ENCODE assay signal across 9 cellular contexts in the genomic region with DNA sequence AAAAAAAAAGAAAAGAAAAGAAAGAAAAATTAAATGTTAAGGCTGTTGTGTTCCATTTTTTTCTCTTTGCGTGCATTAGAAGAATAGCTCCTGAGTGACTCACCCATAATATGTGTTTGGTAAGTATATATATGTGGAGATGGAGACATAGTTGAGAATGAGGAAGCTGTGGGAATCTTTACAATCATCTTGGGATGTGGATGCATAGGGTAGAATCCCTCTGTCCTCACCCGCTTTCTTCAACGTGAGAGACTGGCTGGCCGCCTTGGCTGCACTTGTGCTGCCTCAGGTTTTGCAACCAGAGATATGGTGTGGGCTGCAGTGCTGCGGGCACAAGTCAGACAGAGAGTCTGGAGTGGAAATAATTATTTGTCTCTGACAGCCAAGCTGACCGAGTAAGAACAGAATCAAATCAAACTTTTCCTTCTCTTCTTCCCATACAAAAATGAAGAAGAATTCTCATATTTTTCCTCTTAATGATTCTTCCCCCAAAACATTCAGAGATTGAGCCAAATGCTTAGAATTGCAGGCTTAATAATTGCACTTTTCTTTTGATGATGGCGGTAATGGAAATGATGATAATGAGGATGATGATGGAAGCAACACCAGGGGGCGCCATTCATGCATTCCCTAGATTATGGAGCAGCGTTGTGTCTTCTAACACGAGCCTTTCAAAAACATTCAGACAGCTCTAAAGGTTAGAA. TPM values are rescaled to one million over a fixed set of nuclear protein-coding genes. Genes with fewer than 3 reads are reported as not detected.
DNase-seq lines count a peak whose midpoint lies in the region; ATAC-seq and TF ChIP-seq lines count a peak whose summit lies in the region.
"Had no signal": no experiment of that assay in that cellular context is flagged by ENCODE, and none has a peak within 500 bp of the region (broad histone marks: within the 10 kb centered on the region; RNA-seq: fewer than 3 reads in every experiment).

No MANE protein-coding gene starts in this region.

- H3K9ac ChIP-seq in colonic mucosa (ENCODE audit: low read depth in 2 of 2, low read length in 2 of 2), result no peak overlapping the region

- H3K27ac ChIP-seq in colonic mucosa, result no peak overlapping the region

- no peaks in the 10 kb centered on the region for H3K4me1 ChIP-seq in colonic mucosa

- H3K36me3 ChIP-seq in colonic mucosa, result no peaks in the 10 kb centered on the region

- no peaks in the 10 kb centered on the region for H3K9me3 ChIP-seq in colonic mucosa

- intact Hi-C loops in colonic mucosa (cut with DNase I), result loop anchor here (5.0 kb wide), 1 partner anchor 164 kb away; no protein-coding TSS in a partner anchor

- ATAC-seq in omental fat pad (ENCODE audit: low FRiP score) (no peak), HG03378 (IDR thresholded peaks at IDR 0.05; ENCODE audit: unreplicated experiment) (no peak), GM21515 (IDR thresholded peaks at IDR 0.05; ENCODE audit: unreplicated experiment) (no peak)

- H3K27me3 ChIP-seq in colonic mucosa, result no peaks in the 10 kb centered on the region

- H3K4me3 ChIP-seq in colonic mucosa, result no peak overlapping the region

- DNase-seq in ELR (ENCODE audit: low read depth) (peak; percentile 78), MV-4-11 (lab: John Stamatoyannopoulos, UW) (peak; percentile 40), colonic mucosa (peak; percentile 31), omental fat pad (ENCODE audit: low spot score) (peak; percentile 37), HuH-7 (ENCODE audit: low spot score) (no peak), kidney tubule cell (ENCODE audit: low spot score) (no peak)

- TF ChIP-seq CTCF in colonic mucosa (IDR thresholded peaks at IDR 0.05) (peak; percentile 41), omental fat pad (IDR thresholded peaks at IDR 0.05) (no peak)

RNA-seq across cellular contexts. Expression of a gene that starts 48.5 kb away (rescaled TPM):
- total RNA-seq in colonic mucosa, result not detected
- 1 to 10 TPM in 2 of 4 donors, under 1 TPM in 1, not detected in 1; 0.36 to 2.0 (median 1.1) TPM for total RNA-seq in omental fat pad
- total RNA-seq: subcutaneous adipose tissue had no signal

Comparison
In these comparisons a context has a peak if more than half of its experiments do, and no peak if none do; other contexts are left out.
1. DNase-seq: peak in ELR (single experiment), MV-4-11 (single experiment), colonic mucosa (single experiment) and omental fat pad (single experiment); none in HuH-7 (single experiment) and kidney tubule cell (single experiment).